ENCODE assay signal across 19 cellular contexts in genomic region chr7:128867241-128867640, GRCh38. TPM values are rescaled to one million over a fixed set of nuclear protein-coding genes. Genes with fewer than 3 reads are reported as not detected.
DNase-seq lines count a peak whose midpoint lies in the region; ATAC-seq, FAIRE-seq and TF ChIP-seq lines count a peak whose summit lies in the region.
"Had no signal": no experiment of that assay in that cellular context is flagged by ENCODE, and none has a peak within 500 bp of the region (broad histone marks: within the 10 kb centered on the region; RNA-seq: fewer than 3 reads in every experiment).

No MANE protein-coding gene starts in this region.

- peaks cover 23% of the 10 kb centered on the region for H3K79me2 ChIP-seq in HCT116 (ENCODE audit: insufficient read depth, low read length)
- peaks cover 44% of the 10 kb centered on the region for H3K79me2 ChIP-seq in K562 (ENCODE audit: control insufficient read depth, insufficient read depth, low read length)

- no peak for TF ChIP-seq CTCF in CD4-positive, alpha-beta T cell (IDR thresholded peaks at IDR 0.05)
- no peak for TF ChIP-seq CTCF in HCT116 (IDR thresholded peaks at IDR 0.05 in 2 of 3, conservative IDR thresholded peaks at IDR 0.05 in 1 of 3; ENCODE audit: borderline replicate concordance in 1 of 3, insufficient read depth in 1 of 3, low read depth in 2 of 3, low read length in 2 of 3)
- TF ChIP-seq CTCF in K562 (IDR thresholded peaks at IDR 0.05 in 2 of 3, conservative IDR thresholded peaks at IDR 0.05 in 1 of 3; ENCODE audit: insufficient read depth in 2 of 3, low read depth in 1 of 3, low read length in 3 of 3) = no peak
- TF ChIP-seq CTCF in gastrocnemius medialis (IDR thresholded peaks at IDR 0.05 in 4 of 5, conservative IDR thresholded peaks at IDR 0.05 in 1 of 5) = no peak

- intact Hi-C loops in CD4-positive, alpha-beta T cell (cut with DNase I, micrococcal nuclease) = loop anchor here in 1 of 2 experiments (10.0 kb wide), 1 partner anchor 568 kb away; the partner anchor contains the start of gene STRIP2
- intact Hi-C loops in HCT116 (cut with micrococcal nuclease) = no loop called here
- intact Hi-C loops in K562 (cut with micrococcal nuclease) = no loop called here
- intact Hi-C loops in gastrocnemius medialis (cut with DNase I; ENCODE audit: low total_unique reads) = loop anchor here (5.0 kb wide), 1 partner anchor 125 kb away; no protein-coding TSS in a partner anchor

- no peak for TF ChIP-seq EP300 in K562 (IDR thresholded peaks at IDR 0.05; ENCODE audit: low read length)

- CTCF ChIA-PET in CD4-positive, alpha-beta T cell (lab: Charles Lee) = no interaction called here
- CTCF ChIA-PET in HCT116 (lab: Charles Lee) (interaction anchor here (1.2 kb wide), 1 partner anchor 440 kb away, joined by 4 read pairs; no protein-coding TSS in a partner anchor), K562 (lab: Yijun Ruan, JAX; ENCODE audit: low intra/inter-chr PET ratio) (no interaction called here)

- in situ Hi-C loops in K562 (cut with MboI) (no loop called here), gastrocnemius medialis (cut with MboI; ENCODE audit: low sequenced_read_pairs in 4 of 4) (loop anchor here in 2 of 4 donors (10.0 to 25.0 kb wide), 2 partner anchors 122 to 405 kb away; partner anchors contain the start of gene HILPDA (in 1 of the 2))

- H3K9me2 ChIP-seq in HCT116 (ENCODE audit: insufficient read depth) = no peaks in the 10 kb centered on the region

- no peak overlapping the region for H3K9ac ChIP-seq in HCT116 (ENCODE audit: low read length)
- no peak overlapping the region for H3K9ac ChIP-seq in K562 (ENCODE audit: insufficient read depth in 1 of 2, low read depth in 2 of 2, low read length in 2 of 2)

- H3K27ac ChIP-seq in CD4-positive, alpha-beta T cell (ENCODE audit: low read depth, low read length) = no peak overlapping the region
- H3K27ac ChIP-seq in HCT116 (ENCODE audit: low read depth, low read length) (no peak overlapping the region), K562 (ENCODE audit: extremely low read depth, low read depth, low read length) (no peak overlapping the region), gastrocnemius medialis (no peak overlapping the region)
- H3K27ac ChIP-seq: SJSA1 had no signal

- no peak for DNase-seq in CD4-positive, alpha-beta T cell
- DNase-seq in HCT116 (ENCODE audit: low read depth, low spot score) = no peak
- DNase-seq in K562 (ENCODE audit: extremely low read depth in 1 of 4, low spot score in 3 of 4) = no peak
- DNase-seq in immature natural killer cell = no peak
- no peak for DNase-seq in gastrocnemius medialis
- DNase-seq: GDM1, HFFc6, Kasumi-1, NCI-H1105, NCI-H1930, NCI-H446 treated with DMSO at 0.1 percent for 48 hours, PC-3 had no signal

- no peaks in the 10 kb centered on the region for H3K9me1 ChIP-seq in K562 (ENCODE audit: control insufficient read depth, insufficient read depth, low read length)

- TF ChIP-seq RAD21 in HCT116 (IDR thresholded peaks at IDR 0.05; ENCODE audit: low read depth) = no peak
- no peak for TF ChIP-seq RAD21 in K562 (CRISPR knock-in tag; conservative IDR thresholded peaks at IDR 0.05 in 1 of 2, IDR thresholded peaks at IDR 0.05 in 1 of 2)

- 86% methylated on average over 4 of the region's 4 CpGs for WGBS in K562 (ENCODE audit: insufficient coverage, low coverage, missing lambda C conversion rate)

- RAD21 ChIA-PET in HCT116 (lab: Charles Lee; ENCODE audit: low non-redundant PET in 1 of 2, low total read pairs in 2 of 2, uncharacterized antibody in 2 of 2, unreplicated experiment in 2 of 2) = no interaction called here

- no peak overlapping the region for H3K27ac Mint-ChIP-seq in CD4-positive, alpha-beta T cell
- H3K27ac Mint-ChIP-seq in immature natural killer cell = no peak overlapping the region
- H3K27ac Mint-ChIP-seq: HFFc6 had no signal

- peaks cover 3 to 7% of the 10 kb centered on the region in 2 experiments; a peak in 2 of 4 replicates for H3K36me3 ChIP-seq in HCT116 (ENCODE audit: control insufficient read depth in 1 of 2, insufficient read depth in 2 of 2, low read length in 2 of 2)
- H3K36me3 ChIP-seq in K562 (ENCODE audit: control insufficient read depth, insufficient read depth, low read length) = peaks cover 45% of the 10 kb centered on the region
- no peaks in the 10 kb centered on the region for H3K36me3 ChIP-seq in gastrocnemius medialis

- peak overlapping the region; percentile 70 for H3K4me3 Mint-ChIP-seq in CD4-positive, alpha-beta T cell
- H3K4me3 Mint-ChIP-seq in immature natural killer cell = peak overlapping the region; percentile 1 to 33 (median 12)
- H3K4me3 Mint-ChIP-seq: HFFc6 had no signal

- H3K4me1 ChIP-seq in HCT116 (ENCODE audit: control insufficient read depth in 1 of 2, insufficient read depth in 2 of 2, low read length in 2 of 2) (peaks cover 23 to 55% of the 10 kb centered on the region in 2 experiments), K562 (replicated peaks in 1 of 2; ENCODE audit: control insufficient read depth in 2 of 2, insufficient read depth in 2 of 2, low read length in 2 of 2) (peaks cover 2 to 32% of the 10 kb centered on the region in 2 experiments), gastrocnemius medialis (peaks cover 20 to 24% of the 10 kb centered on the region in 2 donors)

- H3K27me3 ChIP-seq in CD4-positive, alpha-beta T cell (ENCODE audit: control insufficient read depth, insufficient read depth, low read length) = peaks cover 4% of the 10 kb centered on the region
- H3K27me3 ChIP-seq in HCT116 (ENCODE audit: insufficient read depth, low read length) = no peaks in the 10 kb centered on the region
- H3K27me3 ChIP-seq in K562 (ENCODE audit: control insufficient read depth in 2 of 2, insufficient read depth in 2 of 2, low read length in 2 of 2) = no peaks in the 10 kb centered on the region
- H3K27me3 ChIP-seq in gastrocnemius medialis = no peaks in the 10 kb centered on the region

- peaks cover 17% of the 10 kb centered on the region for H3K36me3 Mint-ChIP-seq in CD4-positive, alpha-beta T cell (ENCODE audit: low read depth)
- H3K36me3 Mint-ChIP-seq in immature natural killer cell = peaks cover 0 to 8% (median 4%) of the 10 kb centered on the region in 3 donors

- no peak for FAIRE-seq in K562 (lab: Jason Lieb, UNC)
- FAIRE-seq: GM12878, H1 had no signal

- no peaks in the 10 kb centered on the region for H3K27me3 Mint-ChIP-seq in CD4-positive, alpha-beta T cell
- H3K27me3 Mint-ChIP-seq in immature natural killer cell (ENCODE audit: low read depth in 3 of 3) = peaks cover 6 to 8% (median 8%) of the 10 kb centered on the region in 3 donors

- H4K20me1 ChIP-seq in HCT116 (ENCODE audit: insufficient read depth) (no peaks in the 10 kb centered on the region), K562 (replicated peaks; ENCODE audit: control insufficient read depth, insufficient read depth, low read length) (no peaks in the 10 kb centered on the region; the same call in 1 of the 2 replicates)

- peaks cover 43% of the 10 kb centered on the region for H3K4me1 Mint-ChIP-seq in CD4-positive, alpha-beta T cell (ENCODE audit: low read depth)
- H3K4me1 Mint-ChIP-seq in immature natural killer cell = peaks cover 36 to 39% of the 10 kb centered on the region in 2 donors

- no peak for TF ChIP-seq POLR2A in HCT116 (IDR thresholded peaks at IDR 0.05; ENCODE audit: borderline replicate concordance, extremely low read depth, insufficient read depth, insufficient read length)
- TF ChIP-seq POLR2A in K562 (conservative IDR thresholded peaks at IDR 0.05) = 0 out of 2 replicates have a peak, but pooled peaks have one; percentile 23
- no peak for TF ChIP-seq POLR2A in gastrocnemius medialis (IDR thresholded peaks at IDR 0.05)

- no peak overlapping the region for H3K4me3 ChIP-seq in HCT116 (replicated peaks in 1 of 2; ENCODE audit: low read depth in 1 of 2, low read length in 2 of 2)
- no peak overlapping the region for H3K4me3 ChIP-seq in K562
- no peak overlapping the region for H3K4me3 ChIP-seq in gastrocnemius medialis
- H3K4me3 ChIP-seq: GM12878, SJSA1 had no signal

- no peaks in the 10 kb centered on the region for H3K9me3 Mint-ChIP-seq in CD4-positive, alpha-beta T cell
- no peaks in the 10 kb centered on the region for H3K9me3 Mint-ChIP-seq in immature natural killer cell

- no peak for ATAC-seq in CD4-positive, alpha-beta T cell (ENCODE audit: poor library complexity)
- ATAC-seq in HCT116 (no peak), K562 (no peak), gastrocnemius medialis (no peak), GM18858 (IDR thresholded peaks at IDR 0.05; ENCODE audit: unreplicated experiment) (no peak), HG03571 (IDR thresholded peaks at IDR 0.05; ENCODE audit: unreplicated experiment) (no peak)
- ATAC-seq: GM12878, PC-3 had no signal

- POLR2A ChIA-PET in CD4-positive, alpha-beta T cell (lab: Charles Lee) = interaction anchor here (0.5 kb wide), 1 partner anchor 198 kb away, joined by 4 read pairs; no protein-coding TSS in a partner anchor
- POLR2A ChIA-PET in HCT116 (lab: Charles Lee) = no interaction called here
- POLR2A ChIA-PET in K562 (lab: Yijun Ruan, JAX) = interaction anchor here (1.3 to 1.6 kb wide), 2 partner anchors 8 to 78 kb away, joined by 4 to 9 read pairs; no protein-coding TSS in a partner anchor

- H3K4me2 ChIP-seq in HCT116 (ENCODE audit: low read length) (no peak overlapping the region), K562 (ENCODE audit: insufficient read depth, low read length) (no peak overlapping the region)

- H2AFZ ChIP-seq in HCT116 (ENCODE audit: low read depth, low read length, poor library complexity, severe bottlenecking) (no peak overlapping the region), K562 (ENCODE audit: low read depth, low read length) (no peak overlapping the region)

- no peaks in the 10 kb centered on the region for H3K9me3 ChIP-seq in CD4-positive, alpha-beta T cell (ENCODE audit: control insufficient read depth, low read length)
- H3K9me3 ChIP-seq in HCT116 (ENCODE audit: control insufficient read depth in 1 of 2, insufficient read depth in 1 of 2, low read depth in 1 of 2, low read length in 2 of 2) (no peaks in the 10 kb centered on the region), K562 (replicated peaks; ENCODE audit: control insufficient read depth, insufficient read depth, low read depth, low read length) (no peaks in the 10 kb centered on the region), gastrocnemius medialis (no peaks in the 10 kb centered on the region)
- H3K9me3 ChIP-seq: SJSA1 had no signal

- BruUV-seq in HCT116 (replicated peaks; lab: Mats Ljungman, UMichigan) (no TSS peak), K562 (replicated peaks; lab: Mats Ljungman, UMichigan) (no TSS peak)

RNA-seq across cellular contexts. Expression of gene ATP6V1F, which starts 4.6 kb away (rescaled TPM):
- 10 to 100 TPM; 49.6 to 54.3 TPM for total RNA-seq in CD4-positive, alpha-beta T cell
- total RNA-seq in HCT116 (2021; ENCODE audit: unreplicated experiment) = 149 TPM
- 223 and 261 TPM in 2 replicates for polyA plus RNA-seq in HCT116 (2012)
- total RNA-seq in K562 (2011; cell fraction: chromatin; rRNA removed; ENCODE audit: low replicate concordance) = 21.6 and 54.5 TPM in 2 replicates
- total RNA-seq in K562 (2011; cell fraction: nucleolus; rRNA removed) = 72.7 and 74.7 TPM in 2 replicates
- 70.9 and 89.2 TPM in 2 replicates for total RNA-seq in K562 (2011; cell fraction: nucleoplasm; rRNA removed)
- 265 and 341 TPM in 2 replicates for total RNA-seq in K562 (2014; rRNA removed)
- 174 and 206 TPM in 2 replicates for total RNA-seq in K562 (2014; rRNA removed; fragmentation: Illumina TruSeq; extraction: Trizol)
- 332 and 336 TPM in 2 replicates for total RNA-seq in K562 (2015; rRNA removed; fragmentation: Illumina TruSeq; extraction: Trizol)
- 378 and 393 TPM in 2 replicates for total RNA-seq in K562 (2021)
- 507 and 542 TPM in 2 replicates for polyA plus RNA-seq in K562 (2011; rRNA removed)
- polyA plus RNA-seq in K562 (2011; cell fraction: cytosol; rRNA removed) = 869 and 1,641 TPM in 2 replicates
- 256 and 267 TPM in 2 replicates for polyA plus RNA-seq in K562 (2011; cell fraction: nucleus; rRNA removed)
- 454 and 820 TPM in 2 replicates for polyA plus RNA-seq in K562 (2012)
- 604 and 714 TPM in 2 replicates for polyA plus RNA-seq in K562 (2014; fragmentation: Illumina TruSeq; extraction: Trizol)
- polyA plus RNA-seq in K562 (2014; fragmentation: Nextera tagmentation; extraction: Ambion mirVana) = 1,000 to 10,000 TPM in 1 of 2 experiments, 100 to 1,000 TPM in 1; 733 to 1,123 TPM
- 568 and 645 TPM in 2 replicates for polyA plus RNA-seq in K562 (2014; rRNA removed)
- polyA minus RNA-seq in K562 (2011; rRNA and poly(A)+ RNA removed) = 83.2 and 101 TPM in 2 replicates
- 93.9 and 97.2 TPM in 2 replicates for polyA minus RNA-seq in K562 (2011; cell fraction: cytosol; rRNA and poly(A)+ RNA removed)
- polyA minus RNA-seq in K562 (2011; cell fraction: nucleus; rRNA and poly(A)+ RNA removed) = 35.3 and 68.5 TPM in 2 replicates
- polyA plus RNA-seq in immature natural killer cell = 100 to 1,000 TPM; 358 to 616 (median 487) TPM
- total RNA-seq in gastrocnemius medialis = 10 to 100 TPM; 79.3 to 99.2 (median 82.3) TPM

RNA-seq across cellular contexts. Expression of gene FLNC, which starts 37.0 kb away (rescaled TPM):
- total RNA-seq in CD4-positive, alpha-beta T cell = under 1 TPM; 0.06 to 0.08 TPM
- total RNA-seq in HCT116 (2021; ENCODE audit: unreplicated experiment) = 42.8 TPM
- 38.4 and 60.1 TPM in 2 replicates for polyA plus RNA-seq in HCT116 (2012)
- total RNA-seq in K562 (2011; cell fraction: chromatin; rRNA removed; ENCODE audit: low replicate concordance) = 62.5 and 206 TPM in 2 replicates
- total RNA-seq in K562 (2011; cell fraction: nucleolus; rRNA removed) = 132 and 134 TPM in 2 replicates
- total RNA-seq in K562 (2011; cell fraction: nucleoplasm; rRNA removed) = 72.1 and 81.0 TPM in 2 replicates
- total RNA-seq in K562 (2014; rRNA removed) = 60.7 and 94.5 TPM in 2 replicates
- 11.4 and 18.2 TPM in 2 replicates for total RNA-seq in K562 (2014; rRNA removed; fragmentation: Illumina TruSeq; extraction: Trizol)
- total RNA-seq in K562 (2015; rRNA removed; fragmentation: Illumina TruSeq; extraction: Trizol) = 28.8 and 33.3 TPM in 2 replicates
- total RNA-seq in K562 (2021) = 148 and 155 TPM in 2 replicates
- polyA plus RNA-seq in K562 (2011; rRNA removed) = 10.3 and 11.4 TPM in 2 replicates
- 11.4 and 26.8 TPM in 2 replicates for polyA plus RNA-seq in K562 (2011; cell fraction: cytosol; rRNA removed)
- 58.5 and 126 TPM in 2 replicates for polyA plus RNA-seq in K562 (2011; cell fraction: nucleus; rRNA removed)
- 66.6 and 106 TPM in 2 replicates for polyA plus RNA-seq in K562 (2012)
- polyA plus RNA-seq in K562 (2014; fragmentation: Illumina TruSeq; extraction: Trizol) = 32.8 and 55.3 TPM in 2 replicates
- 1 to 10 TPM in 1 of 2 experiments, under 1 TPM in 1; 0.90 to 1.1 TPM for polyA plus RNA-seq in K562 (2014; fragmentation: Nextera tagmentation; extraction: Ambion mirVana)
- polyA plus RNA-seq in K562 (2014; rRNA removed) = 29.0 and 34.7 TPM in 2 replicates
- 15.1 and 41.9 TPM in 2 replicates for polyA minus RNA-seq in K562 (2011; rRNA and poly(A)+ RNA removed)
- polyA minus RNA-seq in K562 (2011; cell fraction: cytosol; rRNA and poly(A)+ RNA removed) = 127 and 146 TPM in 2 replicates
- polyA minus RNA-seq in K562 (2011; cell fraction: nucleus; rRNA and poly(A)+ RNA removed) = 53.1 and 53.6 TPM in 2 replicates
- polyA plus RNA-seq in immature natural killer cell = not detected
- 1,000 to 10,000 TPM; 1,071 to 4,398 (median 2,381) TPM for total RNA-seq in gastrocnemius medialis
- polyA plus RNA-seq: CD14-positive monocyte had no signal

RNA-seq across cellular contexts. Expression of gene KCP, which starts 43.3 kb away (rescaled TPM):
- under 1 TPM in 1 of 2 experiments, not detected in 1; 0.11 TPM for total RNA-seq in CD4-positive, alpha-beta T cell
- total RNA-seq in HCT116 (2021; ENCODE audit: unreplicated experiment) (1.6 TPM), K562 (2014; rRNA removed) (0.09 TPM in 1 of 2 replicates, not detected in the other), K562 (2014; rRNA removed; fragmentation: Illumina TruSeq; extraction: Trizol) (not detected in 2 replicates), K562 (2015; rRNA removed; fragmentation: Illumina TruSeq; extraction: Trizol) (0.15 TPM in 1 of 2 replicates, not detected in the other), K562 (2021) (0.16 TPM in 1 of 2 replicates, not detected in the other), gastrocnemius medialis (under 1 TPM in 1 of 4 donors, not detected in 3; 0.10 TPM)
- 0.79 and 1.2 TPM in 2 replicates for polyA plus RNA-seq in HCT116 (2012)
- 0.19 and 2.1 TPM in 2 replicates for total RNA-seq in K562 (2011; cell fraction: chromatin; rRNA removed; ENCODE audit: low replicate concordance)
- 0.79 and 1.3 TPM in 2 replicates for total RNA-seq in K562 (2011; cell fraction: nucleolus; rRNA removed)
- total RNA-seq in K562 (2011; cell fraction: nucleoplasm; rRNA removed) = 0.73 and 0.84 TPM in 2 replicates
- polyA plus RNA-seq in K562 (2011; rRNA removed) (0.07 and 0.09 TPM in 2 replicates), K562 (2014; fragmentation: Illumina TruSeq; extraction: Trizol) (not detected in 2 replicates), K562 (2014; fragmentation: Nextera tagmentation; extraction: Ambion mirVana) (under 1 TPM; 0.06 to 0.17 TPM), K562 (2014; rRNA removed) (0.09 and 0.15 TPM in 2 replicates), immature natural killer cell (under 1 TPM in 1 of 3 donors, not detected in 2; 0.16 TPM)
- polyA plus RNA-seq in K562 (2011; cell fraction: cytosol; rRNA removed) = 0.15 TPM in 1 of 2 replicates, not detected in the other
- 0.86 and 1.5 TPM in 2 replicates for polyA plus RNA-seq in K562 (2011; cell fraction: nucleus; rRNA removed)
- 0.34 and 3.9 TPM in 2 replicates for polyA plus RNA-seq in K562 (2012)
- polyA minus RNA-seq in K562 (2011; rRNA and poly(A)+ RNA removed) = 0.11 TPM in 1 of 2 replicates, not detected in the other
- not detected in 2 replicates for polyA minus RNA-seq in K562 (2011; cell fraction: cytosol; rRNA and poly(A)+ RNA removed)
- polyA minus RNA-seq in K562 (2011; cell fraction: nucleus; rRNA and poly(A)+ RNA removed) = 0.54 and 0.67 TPM in 2 replicates
- total RNA-seq: IMR-90, SJSA1 had no signal

Comparison
In these comparisons a context has a peak if more than half of its experiments do, and no peak if none do; other contexts are left out.
1. RNA of gene FLNC, which starts 37.0 kb away (total RNA-seq): 1,071 to 4,398 TPM in gastrocnemius medialis, 11.4 to 206 TPM in K562 and 42.8 TPM in HCT116 (single experiment); 0.06 to 0.08 TPM in CD4-positive, alpha-beta T cell; every median in the first group is over 10 times any median in the second.